Comparison of ENCODE assay signal across 3 cellular contexts in the genomic region with DNA sequence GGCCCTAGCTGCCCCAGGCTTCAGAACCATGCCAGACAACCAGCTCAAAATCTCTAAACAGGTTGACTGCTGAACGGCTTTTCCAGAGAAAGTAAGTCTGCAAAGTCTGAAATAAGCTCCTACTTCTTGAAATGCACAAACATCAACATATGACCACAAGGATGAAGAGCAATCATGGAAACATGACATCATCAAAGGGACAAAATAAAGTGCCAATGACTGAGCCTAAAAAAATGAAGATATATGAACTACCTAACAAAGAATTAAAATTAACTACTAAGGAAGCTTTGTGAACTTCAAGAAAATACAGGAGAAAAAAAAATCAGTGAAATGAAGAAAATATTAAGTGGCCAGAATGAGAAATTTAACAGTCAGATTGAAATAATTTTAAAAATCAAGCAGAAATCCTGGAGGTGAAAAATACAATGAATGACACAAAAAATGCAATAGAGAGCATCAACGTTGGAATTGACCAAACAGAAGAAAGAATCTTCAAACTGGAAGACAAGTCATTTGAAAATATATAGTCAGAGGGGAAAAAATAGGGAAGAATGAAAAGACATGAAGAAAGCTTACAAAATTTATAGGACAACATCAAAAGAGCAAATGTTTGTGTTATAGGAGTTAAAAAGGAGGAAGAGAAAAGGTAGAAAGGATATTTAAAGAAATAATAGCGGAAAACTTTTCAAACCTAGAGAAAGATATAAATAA.
TF ChIP-seq lines count a peak whose summit lies in the region.

No MANE protein-coding gene starts in this region.

TF ChIP-seq in SK-N-SH treated with all-trans-retinoic acid at 6 μM for 48 hours, 23 proteins besides CTCF, POLR2A, EP300 and RAD21 (continued from another document):
- TF ChIP-seq ZNF8 (CRISPR knock-in tag; IDR thresholded peaks at IDR 0.05) = no peak
- no peak for TF ChIP-seq ZFP3 (CRISPR knock-in tag; IDR thresholded peaks at IDR 0.05)
- TF ChIP-seq CSDC2 (CRISPR knock-in tag; IDR thresholded peaks at IDR 0.05) = no peak
- TF ChIP-seq ZNF565 (CRISPR knock-in tag; conservative IDR thresholded peaks at IDR 0.05; ENCODE audit: low read depth) = no peak

TF ChIP-seq in SK-N-SH, 30 proteins besides CTCF, POLR2A, EP300 and RAD21 (continued from another document):
- TF ChIP-seq JUND (IDR thresholded peaks at IDR 0.05) = no peak
- TF ChIP-seq NFIC (IDR thresholded peaks at IDR 0.05; ENCODE audit: borderline replicate concordance) = no peak

TF ChIP-seq in HEK293, 187 proteins besides CTCF, POLR2A, EP300 and RAD21 (continued from another document):
- TF ChIP-seq, protein P1, sequence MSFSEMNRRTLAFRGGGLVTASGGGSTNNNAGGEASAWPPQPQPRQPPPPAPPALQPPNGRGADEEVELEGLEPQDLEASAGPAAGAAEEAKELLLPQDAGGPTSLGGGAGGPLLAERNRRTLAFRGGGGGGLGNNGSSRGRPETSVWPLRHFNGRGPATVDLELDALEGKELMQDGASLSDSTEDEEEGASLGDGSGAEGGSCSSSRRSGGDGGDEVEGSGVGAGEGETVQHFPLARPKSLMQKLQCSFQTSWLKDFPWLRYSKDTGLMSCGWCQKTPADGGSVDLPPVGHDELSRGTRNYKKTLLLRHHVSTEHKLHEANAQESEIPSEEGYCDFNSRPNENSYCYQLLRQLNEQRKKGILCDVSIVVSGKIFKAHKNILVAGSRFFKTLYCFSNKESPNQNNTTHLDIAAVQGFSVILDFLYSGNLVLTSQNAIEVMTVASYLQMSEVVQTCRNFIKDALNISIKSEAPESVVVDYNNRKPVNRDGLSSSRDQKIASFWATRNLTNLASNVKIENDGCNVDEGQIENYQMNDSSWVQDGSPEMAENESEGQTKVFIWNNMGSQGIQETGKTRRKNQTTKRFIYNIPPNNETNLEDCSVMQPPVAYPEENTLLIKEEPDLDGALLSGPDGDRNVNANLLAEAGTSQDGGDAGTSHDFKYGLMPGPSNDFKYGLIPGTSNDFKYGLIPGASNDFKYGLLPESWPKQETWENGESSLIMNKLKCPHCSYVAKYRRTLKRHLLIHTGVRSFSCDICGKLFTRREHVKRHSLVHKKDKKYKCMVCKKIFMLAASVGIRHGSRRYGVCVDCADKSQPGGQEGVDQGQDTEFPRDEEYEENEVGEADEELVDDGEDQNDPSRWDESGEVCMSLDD (tag by site-specific recombination; IDR thresholded peaks at IDR 0.05) = no peak
- TF ChIP-seq ZNF626 (tag by site-specific recombination; IDR thresholded peaks at IDR 0.05) (no peak), INSM2 (tag by site-specific recombination; IDR thresholded peaks at IDR 0.05) (no peak), ZNF302 (tag by site-specific recombination; IDR thresholded peaks at IDR 0.05; ENCODE audit: low read depth) (no peak), TSHZ1 (tag by site-specific recombination; IDR thresholded peaks at IDR 0.05; ENCODE audit: borderline replicate concordance) (no peak), MEIS1 (CRISPR knock-in tag; IDR thresholded peaks at IDR 0.05; ENCODE audit: borderline replicate concordance) (no peak), ZNF664 (tag by site-specific recombination; IDR thresholded peaks at IDR 0.05) (no peak)
- TF ChIP-seq, protein P2, sequence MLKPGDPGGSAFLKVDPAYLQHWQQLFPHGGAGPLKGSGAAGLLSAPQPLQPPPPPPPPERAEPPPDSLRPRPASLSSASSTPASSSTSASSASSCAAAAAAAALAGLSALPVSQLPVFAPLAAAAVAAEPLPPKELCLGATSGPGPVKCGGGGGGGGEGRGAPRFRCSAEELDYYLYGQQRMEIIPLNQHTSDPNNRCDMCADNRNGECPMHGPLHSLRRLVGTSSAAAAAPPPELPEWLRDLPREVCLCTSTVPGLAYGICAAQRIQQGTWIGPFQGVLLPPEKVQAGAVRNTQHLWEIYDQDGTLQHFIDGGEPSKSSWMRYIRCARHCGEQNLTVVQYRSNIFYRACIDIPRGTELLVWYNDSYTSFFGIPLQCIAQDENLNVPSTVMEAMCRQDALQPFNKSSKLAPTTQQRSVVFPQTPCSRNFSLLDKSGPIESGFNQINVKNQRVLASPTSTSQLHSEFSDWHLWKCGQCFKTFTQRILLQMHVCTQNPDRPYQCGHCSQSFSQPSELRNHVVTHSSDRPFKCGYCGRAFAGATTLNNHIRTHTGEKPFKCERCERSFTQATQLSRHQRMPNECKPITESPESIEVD (tag by site-specific recombination; IDR thresholded peaks at IDR 0.05) = no peak
